8 cellular contexts compared by ENCODE assay signal in genomic region chr17:62703776-62704380, GRCh38.
A peak's percentile ranks its signal among the peaks of the same experiment; 100 is the strongest.
DNase-seq lines count a peak whose midpoint lies in the region; ATAC-seq and TF ChIP-seq lines count a peak whose summit lies in the region.

No MANE protein-coding gene starts in this region.

- peak; percentile 97 for TF ChIP-seq RAD21 in HCT116 (IDR thresholded peaks at IDR 0.05; ENCODE audit: low read depth)

- RAD21 ChIA-PET in HCT116 (lab: Charles Lee; ENCODE audit: low non-redundant PET in 1 of 2, low total read pairs in 2 of 2, uncharacterized antibody in 2 of 2, unreplicated experiment in 2 of 2), result no interaction called here

- peak; percentile 93 for ATAC-seq in HCT116

- H3K27ac ChIP-seq in HCT116 (ENCODE audit: low read depth, low read length), result peak overlapping the region; percentile 39; the same call in 1 of the 2 replicates

- CTCF ChIA-PET in GM10248 (lab: Yijun Ruan, JAX) (interaction anchor here (2.0 kb wide), 1 partner anchor 703 kb away, joined by 8 read pairs; no protein-coding TSS in a partner anchor), HCT116 (lab: Charles Lee) (interaction anchor here (1.0 to 1.6 kb wide), 5 partner anchors 7 to 721 kb away, joined by 3 to 13 read pairs (median 4); no protein-coding TSS in a partner anchor)

- DNase-seq in GM10248 (ENCODE audit: extremely low spot score) (peak; percentile 84), HCT116 (ENCODE audit: low read depth, low spot score) (no peak), MV-4-11 (lab: John Stamatoyannopoulos, UW) (peak; percentile 23), T-helper 9 cell (peak; percentile 68), astrocyte of the hippocampus (ENCODE audit: low read depth, low spot score) (peak; percentile 92), skeletal muscle cell (ENCODE audit: low read depth) (no peak), cortex of kidney (lab: John Stamatoyannopoulos, UW) (no peak)

- H3K4me3 ChIP-seq in HCT116 (replicated peaks in 1 of 2; ENCODE audit: low read depth in 1 of 2, low read length in 2 of 2) (peak overlapping the region; percentile 48 to 63), iPS-15b (ENCODE audit: low read depth, low read length) (peak overlapping the region; percentile 44), skeletal muscle cell (ENCODE audit: low read depth, low read length) (peak overlapping the region; percentile 55)

- no peaks in the 10 kb centered on the region for H3K79me2 ChIP-seq in HCT116 (ENCODE audit: insufficient read depth, low read length)

- H3K4me1 ChIP-seq in HCT116 (ENCODE audit: control insufficient read depth in 1 of 2, insufficient read depth in 2 of 2, low read length in 2 of 2), result peaks cover 18 to 32% of the 10 kb centered on the region in 2 experiments
- H3K4me1 ChIP-seq in iPS-15b (ENCODE audit: control insufficient read depth, insufficient read depth, low read length), result peaks cover 10% of the 10 kb centered on the region

- H4K20me1 ChIP-seq in HCT116 (ENCODE audit: insufficient read depth), result no peaks in the 10 kb centered on the region

- intact Hi-C loops in HCT116 (cut with micrococcal nuclease), result loop anchor here (1.0 to 5.0 kb wide), 4 partner anchors 264 to 702 kb away; no protein-coding TSS in a partner anchor

- H3K9me2 ChIP-seq in HCT116 (ENCODE audit: insufficient read depth), result no peaks in the 10 kb centered on the region

- TF ChIP-seq CTCF in GM10248 (IDR thresholded peaks at IDR 0.05; ENCODE audit: control extremely low read depth, extremely low read depth, low read depth, missing control alignments) (peak; percentile 97), HCT116 (IDR thresholded peaks at IDR 0.05 in 2 of 3, conservative IDR thresholded peaks at IDR 0.05 in 1 of 3; ENCODE audit: borderline replicate concordance in 1 of 3, insufficient read depth in 1 of 3, low read depth in 2 of 3, low read length in 2 of 3) (peak; percentile 76 to 94 (median 91))

- H3K4me2 ChIP-seq in HCT116 (ENCODE audit: low read length), result peak overlapping the region; percentile 98

- H3K27me3 ChIP-seq in HCT116 (ENCODE audit: insufficient read depth, low read length) (no peaks in the 10 kb centered on the region), iPS-15b (ENCODE audit: control insufficient read depth, insufficient read depth, low read length) (peaks cover 8% of the 10 kb centered on the region)

- peaks cover 4 to 15% of the 10 kb centered on the region in 2 experiments; a peak in 2 of 4 replicates for H3K9me3 ChIP-seq in HCT116 (ENCODE audit: control insufficient read depth in 1 of 2, insufficient read depth in 1 of 2, low read depth in 1 of 2, low read length in 2 of 2)
- H3K9me3 ChIP-seq in iPS-15b (ENCODE audit: control insufficient read depth, insufficient read depth, low read length), result peaks cover 4% of the 10 kb centered on the region

- H3K9ac ChIP-seq in HCT116 (ENCODE audit: low read length) (peak overlapping the region; percentile 68), iPS-15b (ENCODE audit: low read depth, low read length) (no peak overlapping the region)

- H3K36me3 ChIP-seq in HCT116 (ENCODE audit: control insufficient read depth in 1 of 2, insufficient read depth in 2 of 2, low read length in 2 of 2) (no peaks in the 10 kb centered on the region), iPS-15b (ENCODE audit: control insufficient read depth, insufficient read depth, low read length) (no peaks in the 10 kb centered on the region)

- TF ChIP-seq POLR2A in HCT116 (IDR thresholded peaks at IDR 0.05; ENCODE audit: borderline replicate concordance, extremely low read depth, insufficient read depth, insufficient read length), result no peak

- BruUV-seq in HCT116 (replicated peaks; lab: Mats Ljungman, UMichigan), result no TSS peak

- POLR2A ChIA-PET in GM10248 (lab: Yijun Ruan, JAX), result no interaction called here
- POLR2A ChIA-PET in HCT116 (lab: Charles Lee), result no interaction called here

- H2AFZ ChIP-seq in HCT116 (ENCODE audit: low read depth, low read length, poor library complexity, severe bottlenecking), result peak overlapping the region; percentile 96

TF ChIP-seq in HCT116, 20 proteins besides CTCF, POLR2A, EP300 and RAD21:
- TF ChIP-seq ATF3 (IDR thresholded peaks at IDR 0.05) (no peak), MAX (IDR thresholded peaks at IDR 0.05) (peak; percentile 50; the same call in 1 of the 2 replicates), REST (IDR thresholded peaks at IDR 0.05; ENCODE audit: low read depth) (no peak), FOSL1 (IDR thresholded peaks at IDR 0.05; ENCODE audit: low read depth) (no peak), EZH2 (IDR thresholded peaks at IDR 0.05) (no peak), ZFX (IDR thresholded peaks at IDR 0.05) (peak; percentile 59; the same call in 1 of the 2 replicates), EGR1 (IDR thresholded peaks at IDR 0.05; ENCODE audit: low read depth) (no peak)

Comparison
In these comparisons a context has a peak if more than half of its experiments do, and no peak if none do; other contexts are left out.
1. DNase-seq: peak in GM10248 (single experiment), MV-4-11 (single experiment), T-helper 9 cell (single experiment) and astrocyte of the hippocampus (single experiment); none in HCT116 (single experiment), skeletal muscle cell (single experiment) and cortex of kidney (single experiment).
2. Peak in every context shown above with its lines, with median percentiles within 50 percentile points of each other: H3K4me3 ChIP-seq.